In the genomic region with DNA sequence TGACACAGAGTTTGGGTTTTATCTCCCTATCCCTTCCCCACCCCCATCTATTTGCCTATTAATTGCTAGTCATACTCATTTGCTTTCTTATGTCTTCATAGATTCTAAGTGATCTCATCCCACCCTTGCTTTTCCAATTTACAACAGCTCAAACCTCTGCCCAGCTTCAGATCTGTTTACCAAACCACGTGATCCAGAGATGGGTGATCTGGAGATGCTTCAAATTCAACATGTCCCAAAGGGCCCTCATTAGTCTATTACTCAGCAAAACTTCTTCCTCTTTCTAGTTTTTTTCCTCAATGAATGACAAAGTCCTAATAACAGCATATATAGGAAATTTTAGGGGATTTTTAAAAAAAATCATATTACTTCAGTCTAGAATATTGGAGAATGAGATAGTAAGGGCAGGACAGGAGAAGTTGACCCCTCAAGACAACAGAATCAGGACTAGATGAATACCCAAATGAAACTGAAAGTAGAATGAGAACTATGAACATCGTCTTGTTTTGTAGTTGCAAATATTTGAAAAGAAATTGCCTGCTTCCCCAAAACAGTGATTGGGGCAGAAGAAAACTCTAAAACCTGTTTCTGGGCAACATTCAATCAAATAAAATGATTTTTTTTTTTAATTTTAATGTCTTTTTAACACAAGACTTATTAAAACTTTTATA, we compare ENCODE assay signal across 8 cellular contexts.
DNase-seq lines count a peak whose midpoint lies in the region; ATAC-seq and TF ChIP-seq lines count a peak whose summit lies in the region.

No MANE protein-coding gene starts in this region.

- no peaks in the 10 kb centered on the region for H3K36me3 Mint-ChIP-seq in activated naive CD4-positive, alpha-beta T cell treated with anti-CD3 and anti-CD28 coated beads for 36 hours (ENCODE audit: low read depth)
- H3K36me3 Mint-ChIP-seq in activated naive CD8-positive, alpha-beta T cell treated with anti-CD3 and anti-CD28 coated beads, Interleukin-2, amount 50 U/mL, for 24 hours (ENCODE audit: low read depth), result no peaks in the 10 kb centered on the region

- intact Hi-C loops in activated naive CD4-positive, alpha-beta T cell treated with anti-CD3 and anti-CD28 coated beads for 36 hours (cut with micrococcal nuclease), result no loop called here
- intact Hi-C loops in posterior cingulate gyrus (cut with DNase I), result no loop called here

- 20% methylated on average over 2 of the region's 2 CpGs for WGBS in suprapubic skin

- H3K4me1 ChIP-seq in suprapubic skin, result peaks cover 13% of the 10 kb centered on the region

- no peaks in the 10 kb centered on the region for H3K9me3 Mint-ChIP-seq in activated naive CD4-positive, alpha-beta T cell treated with anti-CD3 and anti-CD28 coated beads for 36 hours
- peaks cover 18% of the 10 kb centered on the region for H3K9me3 Mint-ChIP-seq in activated naive CD8-positive, alpha-beta T cell treated with anti-CD3 and anti-CD28 coated beads, Interleukin-2, amount 50 U/mL, for 24 hours

- DNase-seq in activated naive CD4-positive, alpha-beta T cell treated with anti-CD3 and anti-CD28 coated beads for 36 hours, result no peak
- no peak for DNase-seq in activated naive CD4-positive, alpha-beta T cell (lab: John Stamatoyannopoulos, UW)
- DNase-seq in activated naive CD8-positive, alpha-beta T cell treated with anti-CD3 and anti-CD28 coated beads, Interleukin-2, amount 50 U/mL, for 24 hours, result no peak
- no peak for DNase-seq in suprapubic skin (ENCODE audit: low spot score in 2 of 2)
- no peak for DNase-seq in NCI-H2029 (lab: John Stamatoyannopoulos, UW)
- no peak for DNase-seq in posterior cingulate gyrus
- DNase-seq in OCI-M2 (lab: John Stamatoyannopoulos, UW; ENCODE audit: unreplicated experiment), result no peak

- H3K27me3 Mint-ChIP-seq in activated naive CD4-positive, alpha-beta T cell treated with anti-CD3 and anti-CD28 coated beads for 36 hours (ENCODE audit: low read depth), result no peaks in the 10 kb centered on the region
- H3K27me3 Mint-ChIP-seq in activated naive CD8-positive, alpha-beta T cell treated with anti-CD3 and anti-CD28 coated beads, Interleukin-2, amount 50 U/mL, for 24 hours, result no peaks in the 10 kb centered on the region

- no peak for TF ChIP-seq POLR2A in suprapubic skin (IDR thresholded peaks at IDR 0.05)

- ATAC-seq in HG03354 (IDR thresholded peaks at IDR 0.05; ENCODE audit: poor library complexity, severe bottlenecking, unreplicated experiment), result peak; percentile 80
- no peak for ATAC-seq in activated naive CD8-positive, alpha-beta T cell treated with anti-CD3 and anti-CD28 coated beads, Interleukin-2, amount 50 U/mL, for 24 hours

- peak overlapping the region; percentile 38 for H3K4me3 Mint-ChIP-seq in activated naive CD4-positive, alpha-beta T cell treated with anti-CD3 and anti-CD28 coated beads for 36 hours
- H3K4me3 Mint-ChIP-seq in activated naive CD8-positive, alpha-beta T cell treated with anti-CD3 and anti-CD28 coated beads, Interleukin-2, amount 50 U/mL, for 24 hours, result peak overlapping the region; percentile 44

- TF ChIP-seq CTCF in suprapubic skin (IDR thresholded peaks at IDR 0.05), result no peak

- peaks cover 21% of the 10 kb centered on the region for H3K4me1 Mint-ChIP-seq in activated naive CD4-positive, alpha-beta T cell treated with anti-CD3 and anti-CD28 coated beads for 36 hours (ENCODE audit: low read depth)
- peaks cover 13% of the 10 kb centered on the region for H3K4me1 Mint-ChIP-seq in activated naive CD8-positive, alpha-beta T cell treated with anti-CD3 and anti-CD28 coated beads, Interleukin-2, amount 50 U/mL, for 24 hours

- no peaks in the 10 kb centered on the region for H3K27me3 ChIP-seq in suprapubic skin

- peak overlapping the region; percentile 11 for H3K4me3 ChIP-seq in suprapubic skin

- CTCF ChIA-PET in activated naive CD4-positive, alpha-beta T cell treated with anti-CD3 and anti-CD28 coated beads for 36 hours (lab: Charles Lee), result no interaction called here

- H3K9me3 ChIP-seq in suprapubic skin, result no peaks in the 10 kb centered on the region

- H3K36me3 ChIP-seq in suprapubic skin, result no peaks in the 10 kb centered on the region

- peak overlapping the region; percentile 15 for H3K27ac Mint-ChIP-seq in activated naive CD4-positive, alpha-beta T cell treated with anti-CD3 and anti-CD28 coated beads for 36 hours
- H3K27ac Mint-ChIP-seq in activated naive CD8-positive, alpha-beta T cell treated with anti-CD3 and anti-CD28 coated beads, Interleukin-2, amount 50 U/mL, for 24 hours, result peak overlapping the region; percentile 27

- H3K27ac ChIP-seq in suprapubic skin, result no peak overlapping the region

- TF ChIP-seq EP300 in suprapubic skin (IDR thresholded peaks at IDR 0.05), result no peak
